Comparison of ENCODE assay signal across 19 cellular contexts in the genomic region with DNA sequence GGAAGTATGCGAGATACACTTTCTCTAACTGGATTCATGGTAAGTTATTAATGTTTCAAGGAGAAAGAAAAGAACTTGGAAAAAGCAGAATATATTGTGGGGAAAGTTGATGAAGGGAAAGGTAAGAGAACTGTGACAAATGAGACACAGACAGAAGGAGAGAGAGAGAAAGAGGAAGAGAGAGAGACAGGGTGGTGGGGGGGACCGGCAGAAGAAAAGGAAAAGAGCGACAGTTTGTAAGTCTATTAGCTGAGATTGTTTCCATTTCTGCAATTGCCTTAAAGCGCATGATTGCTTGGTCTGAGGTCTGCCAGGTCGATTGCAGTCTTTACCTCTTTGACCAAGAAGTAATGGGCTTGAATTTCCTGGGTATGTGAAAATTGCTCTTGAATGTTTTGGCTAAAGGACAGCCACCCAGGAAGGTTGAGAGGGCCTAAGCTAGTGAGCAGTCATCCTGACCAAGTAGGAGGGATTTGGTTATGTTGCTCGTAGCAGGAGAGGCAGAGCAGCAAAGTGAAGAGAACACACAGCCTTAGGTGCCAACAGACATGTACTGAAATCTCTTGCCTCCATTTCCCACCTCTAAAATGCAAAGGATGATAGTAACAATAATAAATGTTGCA. TPM values are rescaled to one million over a fixed set of nuclear protein-coding genes. Genes with fewer than 3 reads are reported as not detected.
DNase-seq lines count a peak whose midpoint lies in the region; ATAC-seq and TF ChIP-seq lines count a peak whose summit lies in the region.
"Had no signal": no experiment of that assay in that cellular context is flagged by ENCODE, and none has a peak within 500 bp of the region (broad histone marks: within the 10 kb centered on the region; RNA-seq: fewer than 3 reads in every experiment).

No MANE protein-coding gene starts in this region.

- peaks cover 100% of the 10 kb centered on the region for H3K4me1 ChIP-seq in CD4-positive, alpha-beta memory T cell (ENCODE audit: insufficient read depth, low read length)
- no peaks in the 10 kb centered on the region for H3K4me1 ChIP-seq in upper lobe of right lung

- no peaks in the 10 kb centered on the region for H3K36me3 ChIP-seq in CD4-positive, alpha-beta memory T cell (ENCODE audit: insufficient read depth, low read length)
- H3K36me3 ChIP-seq in upper lobe of right lung = no peaks in the 10 kb centered on the region
- H3K36me3 ChIP-seq: spleen had no signal

- DNase-seq in T-helper 1 cell (no peak), immature natural killer cell (no peak), upper lobe of right lung (no peak)
- peak in 1 of 5 donors; percentile 52 for DNase-seq in CD4-positive, alpha-beta memory T cell
- DNase-seq in activated CD4-positive, alpha-beta memory T cell treated with anti-CD3 and anti-CD28 coated beads, Interleukin-2, amount 10 ng/mL, durations not matched to agents 7 days and 5 days = no peak
- DNase-seq: activated effector memory CD4-positive, alpha-beta T cell treated with Interleukin-2 at 50 U/mL for 16 hours; kidney glomerular epithelial cell; NCI-H187 treated with DMSO at 0.1 percent for 48 hours; NCI-H446; SHP77; spleen had no signal

- H3K27ac ChIP-seq in CD4-positive, alpha-beta memory T cell (ENCODE audit: low read depth, low read length) = peak overlapping the region; percentile 53
- H3K27ac ChIP-seq in upper lobe of right lung = no peak overlapping the region

- H3K9me3 ChIP-seq in CD4-positive, alpha-beta memory T cell (ENCODE audit: control insufficient read depth in 1 of 2, low read length in 2 of 2) = no peaks in the 10 kb centered on the region
- H3K9me3 ChIP-seq in upper lobe of right lung = no peaks in the 10 kb centered on the region
- H3K9me3 ChIP-seq: spleen had no signal

- H3K27me3 ChIP-seq in CD4-positive, alpha-beta memory T cell (ENCODE audit: insufficient read depth, low read length) = no peaks in the 10 kb centered on the region
- peaks cover 46% of the 10 kb centered on the region for H3K27me3 ChIP-seq in upper lobe of right lung
- H3K27me3 ChIP-seq: spleen had no signal

- H3K9me3 Mint-ChIP-seq in T-helper 1 cell treated with Interleukin-12 subunit alpha and Interleukin-12 subunit beta and Interleukin-4 antibody, amounts not matched to agents 30 μg/mL and 1 μg/mL, for 36 hours = no peaks in the 10 kb centered on the region
- H3K9me3 Mint-ChIP-seq in CD4-positive, alpha-beta memory T cell = no peaks in the 10 kb centered on the region
- no peaks in the 10 kb centered on the region for H3K9me3 Mint-ChIP-seq in activated CD4-positive, alpha-beta memory T cell treated with anti-CD3 and anti-CD28 coated beads, Interleukin-2, amount 10 ng/mL, durations not matched to agents 7 days and 5 days
- no peaks in the 10 kb centered on the region for H3K9me3 Mint-ChIP-seq in immature natural killer cell

- H3K4me1 Mint-ChIP-seq in T-helper 1 cell treated with Interleukin-12 subunit alpha and Interleukin-12 subunit beta and Interleukin-4 antibody, amounts not matched to agents 30 μg/mL and 1 μg/mL, for 36 hours (ENCODE audit: low read depth) = peaks cover 75% of the 10 kb centered on the region
- H3K4me1 Mint-ChIP-seq in CD4-positive, alpha-beta memory T cell = peaks cover 78 to 87% (median 85%) of the 10 kb centered on the region in 4 donors
- H3K4me1 Mint-ChIP-seq in activated CD4-positive, alpha-beta memory T cell treated with anti-CD3 and anti-CD28 coated beads, Interleukin-2, amount 10 ng/mL, durations not matched to agents 7 days and 5 days = peaks cover 88% of the 10 kb centered on the region
- peaks cover 83 to 87% of the 10 kb centered on the region in 2 donors for H3K4me1 Mint-ChIP-seq in immature natural killer cell

- ATAC-seq in HG02571 (IDR thresholded peaks at IDR 0.05; ENCODE audit: unreplicated experiment) (no peak), HG02852 (IDR thresholded peaks at IDR 0.05; ENCODE audit: unreplicated experiment) (no peak), upper lobe of right lung (no peak)
- ATAC-seq: HCT116 had no signal

- no peak overlapping the region for H3K4me3 ChIP-seq in CD4-positive, alpha-beta memory T cell (ENCODE audit: low read length in 2 of 2)
- no peak overlapping the region for H3K4me3 ChIP-seq in upper lobe of right lung
- H3K4me3 ChIP-seq: spleen had no signal

- TF ChIP-seq CTCF in upper lobe of right lung (IDR thresholded peaks at IDR 0.05) = no peak

- H3K36me3 Mint-ChIP-seq in T-helper 1 cell treated with Interleukin-12 subunit alpha and Interleukin-12 subunit beta and Interleukin-4 antibody, amounts not matched to agents 30 μg/mL and 1 μg/mL, for 36 hours (ENCODE audit: low read depth) = peaks cover 39% of the 10 kb centered on the region
- H3K36me3 Mint-ChIP-seq in CD4-positive, alpha-beta memory T cell = peaks cover 0 to 36% of the 10 kb centered on the region in 2 donors
- peaks cover 62% of the 10 kb centered on the region for H3K36me3 Mint-ChIP-seq in activated CD4-positive, alpha-beta memory T cell treated with anti-CD3 and anti-CD28 coated beads, Interleukin-2, amount 10 ng/mL, durations not matched to agents 7 days and 5 days (ENCODE audit: low read depth)
- no peaks in the 10 kb centered on the region for H3K36me3 Mint-ChIP-seq in immature natural killer cell

- CTCF ChIA-PET in CD4-positive, alpha-beta memory T cell (lab: Charles Lee; ENCODE audit: partially characterized antibody) = interaction anchor here (0.8 to 1.5 kb wide), 3 partner anchors 9 to 88 kb away, joined by 3 to 9 read pairs (median 3); no protein-coding TSS in a partner anchor
- CTCF ChIA-PET in activated CD4-positive, alpha-beta memory T cell treated with anti-CD3 and anti-CD28 coated beads, Interleukin-2, amount 10 ng/mL, durations not matched to agents 7 days and 5 days (lab: Charles Lee) = interaction anchor here (1.3 kb wide), 1 partner anchor 13 kb away, joined by 4 read pairs; no protein-coding TSS in a partner anchor

- intact Hi-C loops in CD4-positive, alpha-beta memory T cell (cut with micrococcal nuclease) = loop anchor here (10.0 kb wide), 1 partner anchor 102 kb away; no protein-coding TSS in a partner anchor
- intact Hi-C loops in upper lobe of right lung (cut with DNase I) = no loop called here

- peak overlapping the region; percentile 58 for H3K27ac Mint-ChIP-seq in T-helper 1 cell treated with Interleukin-12 subunit alpha and Interleukin-12 subunit beta and Interleukin-4 antibody, amounts not matched to agents 30 μg/mL and 1 μg/mL, for 36 hours
- peak overlapping the region in 6 of 7 donors; percentile 92 to 97 (median 96) for H3K27ac Mint-ChIP-seq in CD4-positive, alpha-beta memory T cell
- peak overlapping the region; percentile 52 for H3K27ac Mint-ChIP-seq in activated CD4-positive, alpha-beta memory T cell treated with anti-CD3 and anti-CD28 coated beads, Interleukin-2, amount 10 ng/mL, durations not matched to agents 7 days and 5 days
- H3K27ac Mint-ChIP-seq in immature natural killer cell = peak overlapping the region; percentile 49 to 88 (median 74)

- POLR2A ChIA-PET in CD4-positive, alpha-beta memory T cell (lab: Charles Lee; ENCODE audit: partially characterized antibody) = interaction anchor here (1.1 to 4.5 kb wide), 8 partner anchors 10 to 275 kb away, joined by 4 to 44 read pairs (median 9); no protein-coding TSS in a partner anchor
- POLR2A ChIA-PET in activated CD4-positive, alpha-beta memory T cell treated with anti-CD3 and anti-CD28 coated beads, Interleukin-2, amount 10 ng/mL, durations not matched to agents 7 days and 5 days (lab: Charles Lee) = interaction anchor here (0.8 to 1.7 kb wide), 5 partner anchors 10 to 369 kb away, joined by 3 to 9 read pairs (median 3); no protein-coding TSS in a partner anchor

- H3K27me3 Mint-ChIP-seq in T-helper 1 cell treated with Interleukin-12 subunit alpha and Interleukin-12 subunit beta and Interleukin-4 antibody, amounts not matched to agents 30 μg/mL and 1 μg/mL, for 36 hours (ENCODE audit: low read depth) = no peaks in the 10 kb centered on the region
- H3K27me3 Mint-ChIP-seq in CD4-positive, alpha-beta memory T cell = no peaks in the 10 kb centered on the region
- no peaks in the 10 kb centered on the region for H3K27me3 Mint-ChIP-seq in activated CD4-positive, alpha-beta memory T cell treated with anti-CD3 and anti-CD28 coated beads, Interleukin-2, amount 10 ng/mL, durations not matched to agents 7 days and 5 days
- H3K27me3 Mint-ChIP-seq in immature natural killer cell (ENCODE audit: low read depth in 3 of 3) = peaks cover 0 to 3% (median 0%) of the 10 kb centered on the region in 3 donors

- peak overlapping the region; percentile 73 for H3K4me3 Mint-ChIP-seq in T-helper 1 cell treated with Interleukin-12 subunit alpha and Interleukin-12 subunit beta and Interleukin-4 antibody, amounts not matched to agents 30 μg/mL and 1 μg/mL, for 36 hours
- peak overlapping the region; percentile 62 to 88 (median 78) for H3K4me3 Mint-ChIP-seq in CD4-positive, alpha-beta memory T cell
- peak overlapping the region; percentile 56 for H3K4me3 Mint-ChIP-seq in activated CD4-positive, alpha-beta memory T cell treated with anti-CD3 and anti-CD28 coated beads, Interleukin-2, amount 10 ng/mL, durations not matched to agents 7 days and 5 days
- peak overlapping the region in 4 of 5 donors; percentile 1 to 78 (median 51) for H3K4me3 Mint-ChIP-seq in immature natural killer cell

RNA-seq across cellular contexts. Expression of gene TMA7B, which starts 23.6 kb away (rescaled TPM):
- total RNA-seq in CD4-positive, alpha-beta memory T cell = 10 to 100 TPM in 1 of 2 experiments, 1 to 10 TPM in 1; 9.3 to 10.2 TPM
- polyA plus RNA-seq in CD4-positive, alpha-beta memory T cell = 1 to 10 TPM in 1 of 2 donors, not detected in 1; 3.3 TPM
- 1 to 10 TPM; 3.7 to 4.3 TPM for total RNA-seq in activated CD4-positive, alpha-beta memory T cell treated with anti-CD3 and anti-CD28 coated beads, Interleukin-2, amount 10 ng/mL, durations not matched to agents 7 days and 5 days
- polyA plus RNA-seq in immature natural killer cell = 1 to 10 TPM in 2 of 3 donors, not detected in 1; 1.4 to 2.1 TPM
- 0.69 TPM for total RNA-seq in upper lobe of right lung
- total RNA-seq: Daoy, M059J, mesenteric fat pad had no signal

RNA-seq across cellular contexts. Expression of gene GRAP2, which starts 35.8 kb away (rescaled TPM):
- 100 to 1,000 TPM; 134 to 140 TPM for total RNA-seq in CD4-positive, alpha-beta memory T cell
- polyA plus RNA-seq in CD4-positive, alpha-beta memory T cell = 10 to 100 TPM; 53.1 to 86.7 TPM
- 100 to 1,000 TPM; 108 to 111 TPM for total RNA-seq in activated CD4-positive, alpha-beta memory T cell treated with anti-CD3 and anti-CD28 coated beads, Interleukin-2, amount 10 ng/mL, durations not matched to agents 7 days and 5 days
- 10 to 100 TPM; 41.7 to 67.5 (median 46.0) TPM for polyA plus RNA-seq in immature natural killer cell
- 10.1 TPM for total RNA-seq in upper lobe of right lung

RNA-seq across cellular contexts. Expression of gene ENTHD1, which starts 43.1 kb away (rescaled TPM):
- under 1 TPM; 0.26 to 0.47 TPM for total RNA-seq in CD4-positive, alpha-beta memory T cell
- polyA plus RNA-seq in CD4-positive, alpha-beta memory T cell = under 1 TPM; 0.10 to 0.14 TPM
- total RNA-seq in activated CD4-positive, alpha-beta memory T cell treated with anti-CD3 and anti-CD28 coated beads, Interleukin-2, amount 10 ng/mL, durations not matched to agents 7 days and 5 days = under 1 TPM in 1 of 2 experiments, not detected in 1; 0.13 TPM
- polyA plus RNA-seq in immature natural killer cell = not detected
- not detected for total RNA-seq in upper lobe of right lung
- total RNA-seq: Daoy, M059J, mesenteric fat pad, ureter had no signal

RNA-seq across cellular contexts. Expression of gene FAM83F, which starts 58.1 kb away (rescaled TPM):
- total RNA-seq in CD4-positive, alpha-beta memory T cell = under 1 TPM in 1 of 2 experiments, not detected in 1; 0.29 TPM
- not detected for polyA plus RNA-seq in CD4-positive, alpha-beta memory T cell
- not detected for total RNA-seq in activated CD4-positive, alpha-beta memory T cell treated with anti-CD3 and anti-CD28 coated beads, Interleukin-2, amount 10 ng/mL, durations not matched to agents 7 days and 5 days
- polyA plus RNA-seq in immature natural killer cell = not detected
- 0.35 TPM for total RNA-seq in upper lobe of right lung
- total RNA-seq: M059J had no signal
